Comparison of ENCODE assay signal across 16 cellular contexts in the genomic region with DNA sequence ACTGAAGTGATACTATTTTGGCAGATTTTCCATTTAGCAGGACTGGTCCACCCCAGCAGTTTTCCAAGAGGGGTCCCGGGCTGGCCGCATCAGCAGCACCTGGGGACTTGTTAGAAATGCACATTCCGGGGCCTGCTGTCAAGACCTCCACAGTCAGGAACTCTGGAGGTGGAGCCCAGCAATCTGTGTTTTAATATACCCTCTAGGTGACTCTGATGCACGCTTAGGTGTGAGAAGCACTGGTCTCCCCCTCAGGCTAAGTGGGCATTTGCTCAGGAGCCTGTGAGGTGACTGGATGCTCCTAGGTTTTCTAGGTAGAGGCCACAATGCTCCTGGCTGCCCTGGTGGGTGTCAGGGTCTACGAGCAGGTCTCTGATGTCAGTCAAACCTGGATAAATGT.
DNase-seq lines count a peak whose midpoint lies in the region; ATAC-seq, FAIRE-seq and TF ChIP-seq lines count a peak whose summit lies in the region.
"Had no signal": no experiment of that assay in that cellular context is flagged by ENCODE, and none has a peak within 500 bp of the region (broad histone marks: within the 10 kb centered on the region; RNA-seq: fewer than 3 reads in every experiment).

No MANE protein-coding gene starts in this region.

- H3K9me3 ChIP-seq in endodermal cell (ENCODE audit: control insufficient read depth, low read length), result no peaks in the 10 kb centered on the region
- H3K9me3 ChIP-seq in mesenchymal stem cell (ENCODE audit: control insufficient read depth, low read length), result no peaks in the 10 kb centered on the region
- H3K9me3 ChIP-seq in uterus, result no peaks in the 10 kb centered on the region
- no peaks in the 10 kb centered on the region for H3K9me3 ChIP-seq in suprapubic skin
- no peaks in the 10 kb centered on the region for H3K9me3 ChIP-seq in small intestine (ENCODE audit: control insufficient read depth, low read depth)
- H3K9me3 ChIP-seq: BE2C, SJCRH30 had no signal

- H3K27me3 Mint-ChIP-seq in endodermal cell (ENCODE audit: insufficient read depth), result no peaks in the 10 kb centered on the region
- H3K27me3 Mint-ChIP-seq: CD8-positive, alpha-beta memory T cell; IgD-negative memory B cell had no signal

- H3K4ac ChIP-seq in mesenchymal stem cell (ENCODE audit: low read depth in 1 of 2, low read length in 2 of 2), result no peak overlapping the region

- WGBS in endodermal cell (ENCODE audit: insufficient coverage in 1 of 2, insufficient read length in 1 of 2), 2 experiments, result 85 to 95% methylated on average over 4 to 5 of the region's 5 CpGs
- WGBS in mesenchymal stem cell, result 96% methylated on average over 5 of the region's 5 CpGs
- 89% methylated on average over 5 of the region's 5 CpGs for whole genome bisulfite sequencing in suprapubic skin
- WGBS in small intestine, 3 donors, result 88 to 92% (median 88%) methylated on average over 5 of the region's 5 CpGs

- H3K4me3 ChIP-seq in endodermal cell (ENCODE audit: low read length), result no peak overlapping the region
- no peak overlapping the region for H3K4me3 ChIP-seq in mesenchymal stem cell (ENCODE audit: insufficient read depth in 1 of 2, low read depth in 1 of 2, low read length in 2 of 2)
- no peak overlapping the region for H3K4me3 ChIP-seq in uterus
- no peak overlapping the region for H3K4me3 ChIP-seq in suprapubic skin
- no peak overlapping the region for H3K4me3 ChIP-seq in small intestine (ENCODE audit: low read depth in 1 of 2, low read length in 2 of 2)
- H3K4me3 ChIP-seq: SJCRH30 had no signal

- TF ChIP-seq EP300 in suprapubic skin (IDR thresholded peaks at IDR 0.05), result no peak

- ATAC-seq in HG03442 (IDR thresholded peaks at IDR 0.05; ENCODE audit: unreplicated experiment), result no peak

- no peak overlapping the region for H2BK15ac ChIP-seq in mesenchymal stem cell (ENCODE audit: low read depth, poor library complexity, severe bottlenecking)

- intact Hi-C loops in uterus (cut with DNase I; ENCODE audit: low total_unique reads), result no loop called here

- no peaks in the 10 kb centered on the region for H3K9me3 Mint-ChIP-seq in endodermal cell
- H3K9me3 Mint-ChIP-seq: CD8-positive, alpha-beta memory T cell; IgD-negative memory B cell had no signal

- H3K27ac Mint-ChIP-seq in endodermal cell, result peak overlapping the region; percentile 40
- H3K27ac Mint-ChIP-seq: IgD-negative memory B cell had no signal

- no peak overlapping the region for H2AFZ ChIP-seq in mesenchymal stem cell (ENCODE audit: low read depth, low read length)

- no peak for FAIRE-seq in small intestine (lab: Jason Lieb, UNC)

- H2BK120ac ChIP-seq in mesenchymal stem cell (ENCODE audit: low read depth, low read length), result no peak overlapping the region

- H3K4me1 ChIP-seq in endodermal cell (ENCODE audit: control insufficient read depth, insufficient read depth, low read length) (no peaks in the 10 kb centered on the region), mesenchymal stem cell (ENCODE audit: control insufficient read depth, insufficient read depth, low read depth, low read length) (peaks cover 26% of the 10 kb centered on the region), uterus (peaks cover 7 to 11% of the 10 kb centered on the region in 2 donors), suprapubic skin (peaks cover 28% of the 10 kb centered on the region), small intestine (ENCODE audit: control insufficient read depth in 2 of 2, insufficient read depth in 1 of 2, low read depth in 1 of 2, low read length in 1 of 2) (no peaks in the 10 kb centered on the region)

- H3K9ac ChIP-seq in endodermal cell (ENCODE audit: extremely low read depth, low read length, poor library complexity, severe bottlenecking) (no peak overlapping the region), mesenchymal stem cell (ENCODE audit: low read length) (no peak overlapping the region)

- H4K8ac ChIP-seq in mesenchymal stem cell (ENCODE audit: low read length), result no peak overlapping the region

- TF ChIP-seq POLR2A in uterus (IDR thresholded peaks at IDR 0.05) (no peak), suprapubic skin (IDR thresholded peaks at IDR 0.05) (no peak)

- no peak overlapping the region for H3K14ac ChIP-seq in mesenchymal stem cell (ENCODE audit: low read length in 2 of 2)

- H3K36me3 Mint-ChIP-seq in endodermal cell (ENCODE audit: low read depth), result peaks cover 86% of the 10 kb centered on the region
- H3K36me3 Mint-ChIP-seq: IgD-negative memory B cell had no signal

- no peak overlapping the region for H4K91ac ChIP-seq in mesenchymal stem cell (ENCODE audit: low read length)

- TF ChIP-seq CTCF in endodermal cell (conservative IDR thresholded peaks at IDR 0.05) (no peak), uterus (IDR thresholded peaks at IDR 0.05) (no peak), suprapubic skin (IDR thresholded peaks at IDR 0.05) (no peak)

- no peak overlapping the region for H2BK5ac ChIP-seq in mesenchymal stem cell (ENCODE audit: low read depth, low read length, poor library complexity, severe bottlenecking)

- H3K27ac ChIP-seq in endodermal cell (ENCODE audit: low read depth, low read length) (peak overlapping the region; percentile 98), mesenchymal stem cell (ENCODE audit: low read length, poor library complexity, severe bottlenecking) (no peak overlapping the region), uterus (peak overlapping the region; percentile 57 to 71), suprapubic skin (no peak overlapping the region), small intestine (ENCODE audit: low read depth in 1 of 2, low read length in 1 of 2) (no peak overlapping the region)
- H3K27ac ChIP-seq: SJCRH30 had no signal

- H3K27me3 ChIP-seq in endodermal cell (ENCODE audit: control insufficient read depth, insufficient read depth, low read length, poor library complexity, severe bottlenecking) (no peaks in the 10 kb centered on the region), mesenchymal stem cell (ENCODE audit: control insufficient read depth in 1 of 2, insufficient read depth in 1 of 2, low read length in 2 of 2) (no peaks in the 10 kb centered on the region), uterus (no peaks in the 10 kb centered on the region), suprapubic skin (no peaks in the 10 kb centered on the region), small intestine (ENCODE audit: control insufficient read depth in 2 of 2, insufficient read depth in 2 of 2, low read length in 2 of 2) (no peaks in the 10 kb centered on the region)
- H3K27me3 ChIP-seq: BE2C, SJCRH30 had no signal

- no peak overlapping the region for H3K4me2 ChIP-seq in mesenchymal stem cell (ENCODE audit: low read length, poor library complexity, severe bottlenecking)

- H2BK12ac ChIP-seq in mesenchymal stem cell (ENCODE audit: low read length in 2 of 2), result peak overlapping the region in 1 of 2 experiments; percentile 92

- peaks cover 98% of the 10 kb centered on the region for H3K36me3 ChIP-seq in endodermal cell (ENCODE audit: control insufficient read depth, insufficient read depth, low read length)
- H3K36me3 ChIP-seq in mesenchymal stem cell (ENCODE audit: control insufficient read depth in 1 of 2, insufficient read depth in 2 of 2, low read depth in 1 of 2, low read length in 2 of 2), result peaks cover 18 to 42% of the 10 kb centered on the region in 2 experiments
- no peaks in the 10 kb centered on the region for H3K36me3 ChIP-seq in uterus
- H3K36me3 ChIP-seq in suprapubic skin, result peaks cover 38% of the 10 kb centered on the region
- peaks cover 0 to 2% of the 10 kb centered on the region in 2 donors for H3K36me3 ChIP-seq in small intestine (ENCODE audit: control insufficient read depth in 2 of 2, insufficient read depth in 2 of 2, low read length in 2 of 2)

- H2AK5ac ChIP-seq in mesenchymal stem cell (ENCODE audit: low read length, severe bottlenecking), result peak overlapping the region; percentile 24

- H3K4me1 Mint-ChIP-seq in endodermal cell, result no peaks in the 10 kb centered on the region

- peaks cover 3% of the 10 kb centered on the region for H3K79me1 ChIP-seq in mesenchymal stem cell (replicated peaks; ENCODE audit: low read length, poor library complexity, severe bottlenecking)

- H3K23ac ChIP-seq in mesenchymal stem cell (ENCODE audit: low read length in 2 of 2), result no peak overlapping the region

- DNase-seq in NCI-H69 (lab: John Stamatoyannopoulos, UW) (peak; percentile 68), endodermal cell (peak; percentile 66), mesenchymal stem cell (no peak), uterus (no peak), suprapubic skin (ENCODE audit: low spot score in 2 of 2) (no peak), small intestine (no peak)
- DNase-seq: CD8-positive, alpha-beta memory T cell; GF-D8; GOT3; NCI-H1930; NCI-H2171 treated with DMSO at 0.1 percent for 48 hours; NCI-H82; SJCRH30 had no signal

- no peak overlapping the region for H3K4me3 Mint-ChIP-seq in endodermal cell
- H3K4me3 Mint-ChIP-seq: CD8-positive, alpha-beta memory T cell; IgD-negative memory B cell had no signal

- H3K18ac ChIP-seq in mesenchymal stem cell (ENCODE audit: low read depth in 1 of 2, low read length in 2 of 2), result peak overlapping the region in 1 of 2 experiments; percentile 80

Comparison
In these comparisons a context has a peak if more than half of its experiments do, and no peak if none do; other contexts are left out.
1. DNase-seq: peak in NCI-H69 (single experiment) and endodermal cell (single experiment); none in mesenchymal stem cell (single experiment), uterus (0 of 2), suprapubic skin (0 of 2) and small intestine (single experiment).
2. H3K27ac ChIP-seq: peak in endodermal cell (single experiment) and uterus (2 of 2); none in mesenchymal stem cell (single experiment), suprapubic skin (single experiment) and small intestine (0 of 2).